Comparison of ENCODE assay signal across 8 cellular contexts in genomic region chr11:57456960-57457642, GRCh38. TPM values are rescaled to one million over a fixed set of nuclear protein-coding genes. Genes with fewer than 3 reads are reported as not detected.
DNase-seq lines count a peak whose midpoint lies in the region; ATAC-seq, FAIRE-seq and TF ChIP-seq lines count a peak whose summit lies in the region.

No MANE protein-coding gene starts in this region.

- no peak for FAIRE-seq in frontal cortex (lab: Jason Lieb, UNC)

- H3K27ac ChIP-seq in DND-41 (ENCODE audit: low read length) (no peak overlapping the region), RWPE2 (ENCODE audit: poor library complexity, severe bottlenecking) (no peak overlapping the region), tibial nerve (no peak overlapping the region)

- H3K4me2 ChIP-seq in DND-41 (ENCODE audit: insufficient read depth, low read length): no peak overlapping the region; the same call in 1 of the 2 replicates

- TF ChIP-seq RAD21 in Ishikawa (IDR thresholded peaks at IDR 0.05; ENCODE audit: low read depth): peak; percentile 92

- peak; percentile 44 for ATAC-seq in DND-41 (ENCODE audit: insufficient read depth, low read depth)
- ATAC-seq in GM21528 (IDR thresholded peaks at IDR 0.05; ENCODE audit: low FRiP score, unreplicated experiment): peak; percentile 52
- peak; percentile 68 for ATAC-seq in RWPE2 (ENCODE audit: low read depth)
- peak; percentile 91 for ATAC-seq in omental fat pad (ENCODE audit: low FRiP score)

- peaks cover 7% of the 10 kb centered on the region for H4K20me1 ChIP-seq in DND-41 (ENCODE audit: insufficient read depth, low read length)

- TF ChIP-seq CTCF in DND-41 (IDR thresholded peaks at IDR 0.05; ENCODE audit: borderline replicate concordance, extremely low read depth, low read length, poor library complexity, severe bottlenecking) (peak; percentile 97), RWPE2 (IDR thresholded peaks at IDR 0.05; ENCODE audit: poor library complexity, severe bottlenecking) (peak; percentile 93), omental fat pad (IDR thresholded peaks at IDR 0.05) (peak in 2 of 3 donors; percentile 75 to 89), tibial nerve (IDR thresholded peaks at IDR 0.05) (peak; percentile 96 to 100 (median 98))

- TF ChIP-seq EP300 in Ishikawa (IDR thresholded peaks at IDR 0.05; ENCODE audit: borderline replicate concordance): no peak
- peak in 1 of 2 donors; percentile 35 for TF ChIP-seq EP300 in tibial nerve (IDR thresholded peaks at IDR 0.05)

- no peak overlapping the region for H3K9ac ChIP-seq in DND-41 (ENCODE audit: low read depth, low read length)

- TF ChIP-seq POLR2A in tibial nerve (IDR thresholded peaks at IDR 0.05): no peak

- H3K4me1 ChIP-seq in DND-41 (ENCODE audit: insufficient read depth, low read length) (peaks cover 39% of the 10 kb centered on the region), RWPE2 (ENCODE audit: insufficient read depth, poor library complexity, severe bottlenecking) (no peaks in the 10 kb centered on the region), tibial nerve (peaks cover 0 to 44% (median 29%) of the 10 kb centered on the region in 4 donors)

- peak; percentile 74 for DNase-seq in DND-41
- DNase-seq in RWPE2 (ENCODE audit: low spot score): no peak
- peak; percentile 91 for DNase-seq in activated effector memory CD4-positive, alpha-beta T cell treated with anti-CD3 and anti-CD28 coated beads, Interleukin-2, amount 50 U/mL, for 16 hours
- DNase-seq in frontal cortex (ENCODE audit: low spot score in 2 of 2): peak; percentile 84 to 87
- DNase-seq in omental fat pad (ENCODE audit: low spot score): peak; percentile 84
- DNase-seq in tibial nerve (ENCODE audit: low spot score in 2 of 2): peak; percentile 88 to 95

- H3K9me3 ChIP-seq in DND-41 (ENCODE audit: insufficient read depth, low read length, severe bottlenecking): no peaks in the 10 kb centered on the region
- H3K9me3 ChIP-seq in RWPE2 (ENCODE audit: severe bottlenecking): no peaks in the 10 kb centered on the region
- no peaks in the 10 kb centered on the region for H3K9me3 ChIP-seq in tibial nerve

- no peaks in the 10 kb centered on the region for H3K79me2 ChIP-seq in DND-41 (ENCODE audit: insufficient read depth, low read length)

- H3K4me3 ChIP-seq in DND-41 (ENCODE audit: low read depth in 1 of 2, low read length in 2 of 2): no peak overlapping the region
- no peak overlapping the region for H3K4me3 ChIP-seq in RWPE2 (ENCODE audit: severe bottlenecking)
- no peak overlapping the region for H3K4me3 ChIP-seq in tibial nerve

- no peak overlapping the region for H2AFZ ChIP-seq in DND-41 (ENCODE audit: low read depth, low read length)

- WGBS in tibial nerve, 2 donors: 5 to 6% methylated on average over 16 to 18 of the region's 19 CpGs

- peaks cover 39% of the 10 kb centered on the region for H3K27me3 ChIP-seq in DND-41 (ENCODE audit: insufficient read depth, low read length, poor library complexity)
- peaks cover 42% of the 10 kb centered on the region for H3K27me3 ChIP-seq in RWPE2 (ENCODE audit: insufficient read depth, poor library complexity, severe bottlenecking)
- peaks cover 2 to 50% of the 10 kb centered on the region in 2 donors for H3K27me3 ChIP-seq in tibial nerve

- H3K36me3 ChIP-seq in DND-41 (ENCODE audit: insufficient read depth, low read length) (no peaks in the 10 kb centered on the region), RWPE2 (ENCODE audit: low read depth) (no peaks in the 10 kb centered on the region), tibial nerve (no peaks in the 10 kb centered on the region)

TF ChIP-seq in Ishikawa, 13 proteins besides CTCF, POLR2A, EP300 and RAD21:
- TF ChIP-seq CREB1 (IDR thresholded peaks at IDR 0.05; ENCODE audit: low read depth) (no peak), TAF1 (IDR thresholded peaks at IDR 0.05; ENCODE audit: low read depth) (no peak), YY1 (IDR thresholded peaks at IDR 0.05; ENCODE audit: low read depth) (no peak), MAX (IDR thresholded peaks at IDR 0.05) (no peak), CEBPB (IDR thresholded peaks at IDR 0.05) (no peak), TEAD4 (IDR thresholded peaks at IDR 0.05) (no peak), EGR1 (IDR thresholded peaks at IDR 0.05) (0 out of 2 replicates have a peak, but pooled peaks have one; percentile 25), FOXM1 (IDR thresholded peaks at IDR 0.05; ENCODE audit: borderline replicate concordance, low read depth) (no peak), ZBTB7A (IDR thresholded peaks at IDR 0.05; ENCODE audit: low read depth) (0 out of 2 replicates have a peak, but pooled peaks have one; percentile 32), TCF12 (IDR thresholded peaks at IDR 0.05; ENCODE audit: low read depth) (no peak)
TF ChIP-seq in Ishikawa: peak in this region for 2.

RNA-seq across cellular contexts. Expression of gene RTN4RL2, which starts 3.2 kb away (rescaled TPM):
- 0.41 TPM for total RNA-seq in frontal cortex
- 1 to 10 TPM in 1 of 4 donors, under 1 TPM in 2, not detected in 1; 0.25 to 1.4 (median 0.74) TPM for total RNA-seq in omental fat pad
- 1 to 10 TPM in 1 of 4 donors, under 1 TPM in 2, not detected in 1; 0.20 to 1.5 (median 0.42) TPM for total RNA-seq in tibial nerve

RNA-seq across cellular contexts. Expression of gene SLC43A3, which starts 30.2 kb away (rescaled TPM):
- total RNA-seq in frontal cortex: 4.1 TPM
- total RNA-seq in omental fat pad: 100 to 1,000 TPM in 3 of 4 donors, 10 to 100 TPM in 1; 73.3 to 152 (median 112) TPM
- total RNA-seq in tibial nerve: 100 to 1,000 TPM in 2 of 4 donors, 10 to 100 TPM in 2; 42.2 to 110 (median 94.7) TPM

RNA-seq across cellular contexts. Expression of gene SLC43A1, which starts 58.4 kb away (rescaled TPM):
- total RNA-seq in frontal cortex (2.0 TPM), omental fat pad (10 to 100 TPM; 11.5 to 40.4 (median 16.5) TPM), tibial nerve (10 to 100 TPM; 35.8 to 47.3 (median 42.4) TPM)
